ENCODE assay signal across 18 cellular contexts in the genomic region with DNA sequence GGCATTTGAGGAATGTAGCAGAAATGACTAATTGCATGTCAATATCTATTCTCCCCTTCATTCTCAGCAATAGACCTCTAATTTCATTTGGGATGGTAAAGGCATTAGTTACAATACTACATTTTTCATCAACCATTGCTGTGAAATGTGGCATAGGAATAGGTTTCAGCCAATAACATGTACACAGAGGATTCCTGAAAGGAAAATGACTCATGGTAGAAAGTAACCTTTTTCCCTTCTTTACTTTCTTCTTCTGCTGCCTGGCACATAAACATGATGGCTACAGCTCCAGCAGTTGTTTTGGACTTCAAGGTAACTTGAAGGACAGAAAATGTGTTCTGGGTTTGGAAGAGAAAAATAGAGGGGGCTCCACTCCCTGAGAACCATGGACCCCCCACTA.
"Had no signal": no experiment of that assay in that cellular context is flagged by ENCODE, and none has a peak within 500 bp of the region (broad histone marks: within the 10 kb centered on the region; RNA-seq: fewer than 3 reads in every experiment).

No MANE protein-coding gene starts in this region.

- H3K4me3 ChIP-seq: esophagus muscularis mucosa, heart right ventricle, left lung, lung, right lobe of liver, skin epidermis, stomach, suprapubic skin, tibial nerve had no signal

- H3K9me3 ChIP-seq: esophagus muscularis mucosa, heart right ventricle, left lung, right lobe of liver, stomach, suprapubic skin, tibial nerve had no signal

- DNase-seq: activated CD4-positive, alpha-beta T cell treated with anti-CD3 and anti-CD28 coated beads, Interleukin-2, amount 10 ng/mL, durations not matched to agents 24 days and 14 days; activated CD8-positive, alpha-beta memory T cell treated with anti-CD3 and anti-CD28 coated beads, Interleukin-2, amount 50 U/mL, for 4 hours; activated naive CD4-positive, alpha-beta T cell; activated T-cell treated with anti-CD3 and anti-CD28 coated beads, Interleukin-2, amount 50 U/mL, for 24 hours; effector memory CD4-positive, alpha-beta T cell; heart right ventricle; left lung; naive thymus-derived CD4-positive, alpha-beta T cell; occipital lobe; right lobe of liver; stimulated activated CD4-positive, alpha-beta T cell treated with anti-CD3 and anti-CD28 coated beads, Interleukin-2, amount 100 ng/mL, for 24 hours; stomach had no signal

- ATAC-seq: heart right ventricle; left lung; naive thymus-derived CD4-positive, alpha-beta T cell; right lobe of liver; stimulated activated effector memory CD8-positive, alpha-beta T cell treated with anti-CD3 and anti-CD28 coated beads, Interleukin-12 subunit alpha, Interleukin-12 subunit beta, amount 100 ng/mL, for 72 hours had no signal

- H3K27me3 ChIP-seq: esophagus muscularis mucosa, left lung, right lobe of liver, suprapubic skin, tibial nerve had no signal

- H3K4me1 ChIP-seq: esophagus muscularis mucosa, heart right ventricle, left lung, right lobe of liver, stomach, suprapubic skin, tibial nerve had no signal

- H3K36me3 ChIP-seq: esophagus muscularis mucosa, heart right ventricle, left lung, right lobe of liver, stomach, suprapubic skin, tibial nerve had no signal

- H3K27ac ChIP-seq: esophagus muscularis mucosa, heart right ventricle, left lung, right lobe of liver, skin epidermis, stomach, suprapubic skin, tibial nerve had no signal
